27 cellular contexts compared by ENCODE assay signal in the genomic region with DNA sequence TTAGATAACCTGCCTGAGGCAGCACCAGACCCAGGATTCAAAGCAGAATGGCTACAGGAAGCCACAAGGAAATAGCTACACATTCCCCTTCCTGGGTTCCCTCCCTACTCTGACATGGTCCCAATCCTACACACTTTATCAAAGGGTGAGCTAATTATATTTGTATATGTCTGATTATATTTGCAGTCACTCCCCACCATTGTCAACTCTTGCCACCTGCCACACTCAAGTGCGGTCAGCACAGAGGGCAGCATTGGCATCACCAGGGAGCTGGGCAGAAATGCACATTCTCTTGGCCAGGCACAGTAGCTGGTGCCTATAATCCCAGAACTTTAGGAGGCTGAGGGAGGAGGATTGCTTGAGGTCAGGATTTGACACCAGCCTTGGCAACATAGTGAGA.
DNase-seq lines count a peak whose midpoint lies in the region; ATAC-seq and TF ChIP-seq lines count a peak whose summit lies in the region.
"Had no signal": no experiment of that assay in that cellular context is flagged by ENCODE, and none has a peak within 500 bp of the region (broad histone marks: within the 10 kb centered on the region; RNA-seq: fewer than 3 reads in every experiment).

No MANE protein-coding gene starts in this region.

- no peak overlapping the region for H2BK15ac ChIP-seq in neuronal stem cell (ENCODE audit: low read length)

- H3K9me3 ChIP-seq in heart left ventricle (no peaks in the 10 kb centered on the region), neuronal stem cell (replicated peaks in 1 of 2; ENCODE audit: control insufficient read depth in 2 of 2, insufficient read depth in 1 of 2, low read depth in 1 of 2, low read length in 2 of 2) (no peaks in the 10 kb centered on the region), transverse colon (no peaks in the 10 kb centered on the region)
- H3K9me3 ChIP-seq: A549, ovary, upper lobe of right lung had no signal

- TF ChIP-seq POLR2A in heart left ventricle (IDR thresholded peaks at IDR 0.05) = no peak
- TF ChIP-seq POLR2A in transverse colon (IDR thresholded peaks at IDR 0.05) = no peak

- H3K27me3 ChIP-seq in heart left ventricle = no peaks in the 10 kb centered on the region
- no peaks in the 10 kb centered on the region for H3K27me3 ChIP-seq in neuronal stem cell (ENCODE audit: control insufficient read depth in 3 of 3, insufficient read depth in 3 of 3, low read depth in 1 of 3, low read length in 3 of 3)
- no peaks in the 10 kb centered on the region for H3K27me3 ChIP-seq in transverse colon
- H3K27me3 ChIP-seq: ovary, upper lobe of right lung had no signal

- intact Hi-C loops in heart left ventricle (cut with DNase I) = no loop called here
- intact Hi-C loops in Right ventricle myocardium superior (cut with DNase I) = no loop called here
- intact Hi-C loops in transverse colon (cut with DNase I; ENCODE audit: low total_unique reads) = no loop called here
- intact Hi-C loops in sciatic nerve (cut with DNase I) = no loop called here

- no peak overlapping the region for H2BK120ac ChIP-seq in neuronal stem cell (ENCODE audit: low read depth, low read length)

- no peak for DNase-seq in heart left ventricle
- DNase-seq in Right ventricle myocardium superior = no peak
- DNase-seq in coronary artery (ENCODE audit: low spot score) = peak; percentile 21
- DNase-seq in neuronal stem cell (ENCODE audit: low spot score) = no peak
- no peak for DNase-seq in transverse colon
- DNase-seq in superior temporal gyrus (ENCODE audit: extremely low spot score) = no peak
- no peak for DNase-seq in sciatic nerve (ENCODE audit: low spot score)
- no peak for DNase-seq in ecto neural progenitor cell (ENCODE audit: low spot score)
- DNase-seq: activated CD4-positive, alpha-beta T cell treated with anti-CD3 and anti-CD28 coated beads, Interleukin-2, amount 50 U/mL, for 1 hour; activated CD4-positive, CD25-positive, alpha-beta regulatory T cell; activated effector memory CD4-positive, alpha-beta T cell treated with anti-CD3 and anti-CD28 coated beads, Interleukin-2, amount 50 U/mL, for 16 hours; activated naive CD8-positive, alpha-beta T cell treated with anti-CD3 and anti-CD28 coated beads for 36 hours; activated T-cell treated with anti-CD3 and anti-CD28 coated beads, Interleukin-2, amount 50 U/mL, for 24 hours; CD4-positive, CD25-positive, alpha-beta regulatory T cell; hippocampal formation; Kasumi-1; mammary epithelial cell; NCI-H1694; NCI-H446 treated with DMSO at 0.1 percent for 48 hours; nephron progenitor cell; NK-92 treated with Interleukin-12 subunit alpha and Interleukin-12 subunit beta, amount 100 ng/mL, for 24 hours; ovary; PC-3; retina; upper lobe of right lung had no signal

- peak in 1 of 12 donors; percentile 0 for TF ChIP-seq CTCF in heart left ventricle (IDR thresholded peaks at IDR 0.05)
- TF ChIP-seq CTCF in coronary artery (IDR thresholded peaks at IDR 0.05) = no peak
- no peak for TF ChIP-seq CTCF in transverse colon (IDR thresholded peaks at IDR 0.05)

- TF ChIP-seq EP300 in transverse colon (IDR thresholded peaks at IDR 0.05; ENCODE audit: low read depth) = no peak

- no peak overlapping the region for H3K4ac ChIP-seq in neuronal stem cell (ENCODE audit: low read length)

- H4K91ac ChIP-seq in neuronal stem cell (ENCODE audit: low read depth, low read length, poor library complexity) = no peak overlapping the region

- no peak overlapping the region for H3K14ac ChIP-seq in neuronal stem cell (ENCODE audit: low read length)

- H3K4me1 ChIP-seq in heart left ventricle (peaks cover 13 to 92% (median 63%) of the 10 kb centered on the region in 12 donors), neuronal stem cell (ENCODE audit: control insufficient read depth in 2 of 2, insufficient read depth in 1 of 2, low read depth in 1 of 2, low read length in 2 of 2) (peaks cover 7 to 20% of the 10 kb centered on the region in 2 donors), transverse colon (peaks cover 11 to 60% (median 49%) of the 10 kb centered on the region in 4 donors)

- H3K9ac ChIP-seq in neuronal stem cell (ENCODE audit: low read depth, low read length, poor library complexity) = no peak overlapping the region

- no peak overlapping the region for H4K8ac ChIP-seq in neuronal stem cell (ENCODE audit: low read depth, low read length)

- H3K4me3 ChIP-seq in heart left ventricle (no peak overlapping the region), coronary artery (no peak overlapping the region), neuronal stem cell (ENCODE audit: low read length in 2 of 2) (no peak overlapping the region), transverse colon (no peak overlapping the region)
- H3K4me3 ChIP-seq: A549, ovary, upper lobe of right lung had no signal

- peaks cover 0 to 91% (median 35%) of the 10 kb centered on the region in 9 donors for H3K36me3 ChIP-seq in heart left ventricle
- H3K36me3 ChIP-seq in neuronal stem cell (replicated peaks in 1 of 2; ENCODE audit: control insufficient read depth in 2 of 2, insufficient read depth in 2 of 2, low read length in 2 of 2) = no peaks in the 10 kb centered on the region
- no peaks in the 10 kb centered on the region for H3K36me3 ChIP-seq in transverse colon
- H3K36me3 ChIP-seq: ovary, upper lobe of right lung had no signal

- H2AFZ ChIP-seq in neuronal stem cell (ENCODE audit: low read length) = peak overlapping the region; percentile 33

- H3K79me1 ChIP-seq in neuronal stem cell (ENCODE audit: low read depth, low read length) = no peaks in the 10 kb centered on the region

- H3K27ac ChIP-seq in heart left ventricle (peak overlapping the region; percentile 63 to 98 (median 90)), coronary artery (peak overlapping the region; percentile 62 to 93), neuronal stem cell (replicated peaks; ENCODE audit: low read length) (no peak overlapping the region), transverse colon (peak overlapping the region; percentile 72 to 86 (median 77))
- H3K27ac ChIP-seq: A549, ovary, upper lobe of right lung had no signal

- WGBS in heart left ventricle, 4 donors = 44 to 67% (median 67%) methylated on average over 1 of the region's 1 CpG
- no CpG with 5 or more reads among the region's 1 CpG for WGBS in neuronal stem cell (ENCODE audit: extremely low coverage in 2 of 2, insufficient read length in 2 of 2, insufficient replicate concordance in 1 of 2), 2 donors
- WGBS in transverse colon (ENCODE audit: low coverage in 1 of 2), 2 donors = 67% methylated on average over 1 of the region's 1 CpG; no CpG with 5 or more reads in 1 of the 2 donors

- no peak overlapping the region for H2BK5ac ChIP-seq in neuronal stem cell (ENCODE audit: low read length)

- no peak overlapping the region for H3K23ac ChIP-seq in neuronal stem cell (ENCODE audit: low read depth, low read length, poor library complexity)

- in situ Hi-C loops in transverse colon (cut with MboI; ENCODE audit: low pct_ligation_motif_present in 1 of 4, low pct_unique_long_range_greater_than_20kb in 1 of 4, low sequenced_read_pairs in 3 of 4) = no loop called here

- ATAC-seq in heart left ventricle (peak in 1 of 4 donors; percentile 0), Right ventricle myocardium superior (ENCODE audit: poor library complexity) (no peak), sciatic nerve (no peak)
- ATAC-seq: A549, PC-3, SK-N-SH treated with all-trans-retinoic acid at 6 μM for 48 hours had no signal

- H2AK5ac ChIP-seq in neuronal stem cell (ENCODE audit: low read depth, low read length) = no peak overlapping the region

- H3K18ac ChIP-seq in neuronal stem cell (ENCODE audit: low read length) = peak overlapping the region; percentile 74

- H3K4me2 ChIP-seq in neuronal stem cell (ENCODE audit: insufficient read depth, low read length, poor library complexity, severe bottlenecking) = no peak overlapping the region
- H3K4me2 ChIP-seq: A549 had no signal

- H2BK12ac ChIP-seq in neuronal stem cell (ENCODE audit: low read length) = no peak overlapping the region
